29 cellular contexts compared by ENCODE assay signal in the genomic region with DNA sequence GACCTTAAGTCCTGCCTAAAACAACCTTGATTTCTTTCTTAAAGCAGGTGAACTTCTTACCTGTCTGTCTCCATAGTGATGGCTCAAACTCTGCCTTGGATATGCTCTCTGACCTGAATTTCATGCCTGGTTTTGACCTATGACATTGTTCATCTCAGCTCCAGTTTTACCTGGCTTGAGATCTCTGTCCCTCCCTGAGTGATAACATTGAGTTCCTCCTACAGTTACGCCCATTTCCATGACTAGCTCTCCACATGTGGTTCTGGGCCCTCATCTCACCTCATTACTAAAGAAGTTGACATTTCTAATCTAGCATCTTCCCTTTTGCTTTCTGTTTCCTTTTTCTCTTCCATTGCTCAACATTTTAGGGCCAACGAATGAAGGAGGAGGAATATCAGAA.
"Had no signal": no experiment of that assay in that cellular context is flagged by ENCODE, and none has a peak within 500 bp of the region (broad histone marks: within the 10 kb centered on the region; RNA-seq: fewer than 3 reads in every experiment).

No MANE protein-coding gene starts in this region.

- ATAC-seq: activated CD4-positive, CD25-positive, alpha-beta regulatory T cell treated with anti-CD3 and anti-CD28 coated beads, Interleukin-2, amount 50 U/mL, for 24 hours; activated CD8-positive, alpha-beta memory T cell treated with anti-CD3 and anti-CD28 coated beads, Interleukin-2, amount 10 ng/mL, durations not matched to agents 7 days and 5 days; body of pancreas; PC-3; WTC11 had no signal

- H3K4me1 Mint-ChIP-seq: activated CD8-positive, alpha-beta memory T cell treated with anti-CD3 and anti-CD28 coated beads, Interleukin-2, amount 10 ng/mL, durations not matched to agents 7 days and 5 days had no signal

- H3K27ac Mint-ChIP-seq: activated CD8-positive, alpha-beta memory T cell treated with anti-CD3 and anti-CD28 coated beads, Interleukin-2, amount 10 ng/mL, durations not matched to agents 7 days and 5 days; activated naive CD8-positive, alpha-beta T cell treated with anti-CD3 and anti-CD28 coated beads, Interleukin-2, amount 10 ng/mL, durations not matched to agents 7 days and 5 days; T-helper 1 cell treated with Interleukin-12 subunit alpha and Interleukin-12 subunit beta and Interleukin-4 antibody, amounts not matched to agents 30 μg/mL and 1 μg/mL, for 36 hours; T-helper 2 cell treated with Interferon-gamma antibody and Interleukin-4, amounts not matched to agents 5 μg/mL and 100 μg/mL, for 36 hours; WTC11 had no signal

- H3K27me3 Mint-ChIP-seq: activated CD8-positive, alpha-beta memory T cell treated with anti-CD3 and anti-CD28 coated beads, Interleukin-2, amount 10 ng/mL, durations not matched to agents 7 days and 5 days; activated naive CD8-positive, alpha-beta T cell treated with anti-CD3 and anti-CD28 coated beads, Interleukin-2, amount 10 ng/mL, durations not matched to agents 7 days and 5 days had no signal

- DNase-seq: activated CD4-positive, alpha-beta T cell treated with anti-CD3 and anti-CD28 coated beads for 4 hours; activated CD4-positive, alpha-beta T cell treated with anti-CD3 and anti-CD28 coated beads, Interleukin-2, amount 50 U/mL, for 48 hours; activated CD8-positive, alpha-beta memory T cell treated with anti-CD3 and anti-CD28 coated beads for 24 hours; activated CD8-positive, alpha-beta memory T cell treated with anti-CD3 and anti-CD28 coated beads, Interleukin-2, amount 10 ng/mL, durations not matched to agents 7 days and 5 days; activated CD8-positive, alpha-beta memory T cell treated with anti-CD3 and anti-CD28 coated beads, Interleukin-2, amount 50 U/mL, for 48 hours; activated effector memory CD4-positive, alpha-beta T cell treated with anti-CD3 and anti-CD28 coated beads, Interleukin-2, amount 50 U/mL, for 16 hours; activated naive CD4-positive, alpha-beta T cell; activated naive CD4-positive, alpha-beta T cell treated with anti-CD3 and anti-CD28 coated beads, Interleukin-2, amount 50 U/mL, for 16 hours; activated naive CD8-positive, alpha-beta T cell treated with anti-CD3 and anti-CD28 coated beads, Interleukin-2, amount 10 ng/mL, durations not matched to agents 7 days and 5 days; activated T-cell treated with anti-CD3 and anti-CD28 coated beads, Interleukin-2, amount 50 U/mL, for 48 hours; adrenal gland; body of pancreas; Karpas-422; KBM-7; NCI-H1105; NCI-H1417 treated with DMSO at 0.1 percent for 48 hours; NCI-H1930; NCI-H345; NCI-H524 treated with DMSO at 0.1 percent for 48 hours; NK-92 treated with Interleukin-12 subunit alpha and Interleukin-12 subunit beta, amount 100 ng/mL, for 24 hours; PC-3; Peyer's patch; RPMI8226; SHP77 treated with DMSO at 0.1 percent for 48 hours; SK-N-SH had no signal

- H3K4me3 Mint-ChIP-seq: activated CD8-positive, alpha-beta memory T cell treated with anti-CD3 and anti-CD28 coated beads, Interleukin-2, amount 10 ng/mL, durations not matched to agents 7 days and 5 days; activated naive CD8-positive, alpha-beta T cell treated with anti-CD3 and anti-CD28 coated beads, Interleukin-2, amount 10 ng/mL, durations not matched to agents 7 days and 5 days; T-helper 1 cell treated with Interleukin-12 subunit alpha and Interleukin-12 subunit beta and Interleukin-4 antibody, amounts not matched to agents 30 μg/mL and 1 μg/mL, for 36 hours; T-helper 2 cell treated with Interferon-gamma antibody and Interleukin-4, amounts not matched to agents 5 μg/mL and 100 μg/mL, for 36 hours; WTC11 had no signal

- H3K36me3 Mint-ChIP-seq: activated CD8-positive, alpha-beta memory T cell treated with anti-CD3 and anti-CD28 coated beads, Interleukin-2, amount 10 ng/mL, durations not matched to agents 7 days and 5 days; activated naive CD8-positive, alpha-beta T cell treated with anti-CD3 and anti-CD28 coated beads, Interleukin-2, amount 10 ng/mL, durations not matched to agents 7 days and 5 days; WTC11 had no signal

- H3K9me3 Mint-ChIP-seq: activated naive CD8-positive, alpha-beta T cell treated with anti-CD3 and anti-CD28 coated beads, Interleukin-2, amount 10 ng/mL, durations not matched to agents 7 days and 5 days; T-helper 1 cell treated with Interleukin-12 subunit alpha and Interleukin-12 subunit beta and Interleukin-4 antibody, amounts not matched to agents 30 μg/mL and 1 μg/mL, for 36 hours; T-helper 2 cell treated with Interferon-gamma antibody and Interleukin-4, amounts not matched to agents 5 μg/mL and 100 μg/mL, for 36 hours had no signal
